Comparison of ENCODE assay signal across 8 cellular contexts in genomic region chr1:243114059-243114713, GRCh38.
DNase-seq lines count a peak whose midpoint lies in the region; ATAC-seq and TF ChIP-seq lines count a peak whose summit lies in the region.
"Not testable (repeated sequence)": the region's sequence is repeated elsewhere in the genome, so short reads cannot be mapped to it uniquely, and the experiment has no call there.

No MANE protein-coding gene starts in this region.

- POLR2A ChIA-PET in Panc1 (lab: Charles Lee) = not testable (repeated sequence)

- not testable (repeated sequence) for H3K4me1 ChIP-seq in Panc1 (ENCODE audit: control insufficient read depth, insufficient read depth, low read length)

- not testable (repeated sequence) for H3K4me3 ChIP-seq in AG09309 (ENCODE audit: control insufficient read depth, low read depth, low read length); Panc1 (ENCODE audit: low read depth in 2 of 2, low read length in 2 of 2)

- H3K36me3 ChIP-seq in Panc1 (ENCODE audit: control insufficient read depth, insufficient read depth, low read length) = not testable (repeated sequence)

- not testable (repeated sequence) for H3K9me3 ChIP-seq in Panc1 (ENCODE audit: control insufficient read depth, insufficient read depth, low read depth, low read length)

- not testable (repeated sequence) for H3K4me1 Mint-ChIP-seq in brain

- not testable (repeated sequence) for BruUV-seq in Panc1 (replicated peaks; lab: Mats Ljungman, UMichigan)

- H3K27ac ChIP-seq in Panc1 (ENCODE audit: low read length) = not testable (repeated sequence)

- H3K9me3 Mint-ChIP-seq in brain = not testable (repeated sequence)

- TF ChIP-seq CTCF in AG09309 (IDR thresholded peaks at IDR 0.05; ENCODE audit: control insufficient read depth, insufficient read depth, low read depth, low read length, missing control alignments); Panc1 (IDR thresholded peaks at IDR 0.05); brain (conservative IDR thresholded peaks at IDR 0.05): not testable (repeated sequence)

- intact Hi-C loops in Panc1 (cut with micrococcal nuclease; ENCODE audit: unreplicated experiment) = not testable (repeated sequence)

- not testable (repeated sequence) for TF ChIP-seq POLR2A in GM18505 (IDR thresholded peaks at IDR 0.05; ENCODE audit: borderline replicate concordance, extremely low read depth, insufficient read depth, insufficient read length)

- DNase-seq in AG09309 (ENCODE audit: low read depth) (peak; percentile 16), NAMALWA (ENCODE audit: low spot score) (peak; percentile 80), islet precursor cell (peak; percentile 60)
- not testable (repeated sequence) for DNase-seq in Panc1 (ENCODE audit: low read depth, low spot score)

- peak; percentile 91 for ATAC-seq in GM18505 (IDR thresholded peaks at IDR 0.05; ENCODE audit: unreplicated experiment)
- peak; percentile 88 for ATAC-seq in GM21526 (IDR thresholded peaks at IDR 0.05; ENCODE audit: low FRiP score, unreplicated experiment)
- peak; percentile 96 for ATAC-seq in HG03064 (IDR thresholded peaks at IDR 0.05; ENCODE audit: low read depth, unreplicated experiment)
- ATAC-seq in Panc1 = peak; percentile 72

- peak overlapping the region in 1 of 5 experiments; percentile 45 for H3K27ac Mint-ChIP-seq in brain

- H3K27me3 Mint-ChIP-seq in brain = not testable (repeated sequence)

- peak overlapping the region in 4 of 5 experiments; percentile 30 to 55 (median 55) for H3K4me3 Mint-ChIP-seq in brain

- H3K36me3 Mint-ChIP-seq in brain = not testable (repeated sequence)

- not testable (repeated sequence) for H3K27me3 ChIP-seq in Panc1 (ENCODE audit: control insufficient read depth, insufficient read depth, low read length)

- CTCF ChIA-PET in Panc1 (lab: Charles Lee) = not testable (repeated sequence)

- in situ Hi-C loops in Panc1 (cut with HindIII; ENCODE audit: low pct_unique_long_range_greater_than_20kb, low sequenced_read_pairs) = not testable (repeated sequence)
